ENCODE assay signal across 20 cellular contexts in the genomic region with DNA sequence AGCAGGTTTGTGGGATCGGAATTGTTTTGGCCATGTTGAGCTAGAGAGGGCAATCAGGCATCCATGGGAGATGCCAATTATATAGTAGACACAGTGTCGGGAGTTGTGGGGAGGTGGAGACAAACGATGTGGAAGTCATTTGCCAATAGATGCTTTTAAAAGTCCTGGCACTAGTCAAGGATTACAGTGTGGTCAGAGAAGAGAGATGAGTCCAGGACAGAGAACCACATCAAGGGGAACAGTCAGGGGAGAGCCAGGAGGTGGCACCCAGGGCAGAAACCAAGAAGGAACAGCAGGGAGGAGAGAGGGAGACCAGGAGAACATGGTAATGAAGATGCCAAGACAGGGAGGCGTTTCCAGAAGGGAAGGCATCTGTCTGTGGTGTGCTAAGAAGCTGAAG.
A peak's percentile ranks its signal among the peaks of the same experiment; 100 is the strongest.
DNase-seq lines count a peak whose midpoint lies in the region; ATAC-seq, FAIRE-seq and TF ChIP-seq lines count a peak whose summit lies in the region.
"Had no signal": no experiment of that assay in that cellular context is flagged by ENCODE, and none has a peak within 500 bp of the region (broad histone marks: within the 10 kb centered on the region; RNA-seq: fewer than 3 reads in every experiment).

No MANE protein-coding gene starts in this region.

- no peaks in the 10 kb centered on the region for H3K4me1 ChIP-seq in sigmoid colon

- no peak for ATAC-seq in activated T-cell treated with anti-CD3 and anti-CD28 coated beads, Interleukin-2, amount 50 U/mL, for 72 hours (replicated peaks in 1 of 2)
- ATAC-seq: GM23338, HepG2 had no signal

- FAIRE-seq in HTR-8/SVneo (lab: Jason Lieb, UNC) (peak; percentile 63), urothelium cell line (lab: Jason Lieb, UNC) (no peak)
- FAIRE-seq: G401.6, GM18507, HepG2 had no signal

- no peak for TF ChIP-seq POLR2A in sigmoid colon (IDR thresholded peaks at IDR 0.05)

- H3K36me3 ChIP-seq in sigmoid colon: no peaks in the 10 kb centered on the region

- no peak overlapping the region for H3K4me3 ChIP-seq in sigmoid colon
- H3K4me3 ChIP-seq: GM23338 had no signal

- 75 to 84% methylated on average over 4 of the region's 4 CpGs for WGBS in sigmoid colon, 2 donors

- H3K9me3 Mint-ChIP-seq in dendritic cell treated with granulocyte-macrophage colony-stimulating factor and Interleukin-4, amounts not matched to agents 40 ng/mL and 50 ng/mL, for 4 days: peaks cover 19% of the 10 kb centered on the region
- peaks cover 22% of the 10 kb centered on the region for H3K9me3 Mint-ChIP-seq in nephron progenitor cell
- peaks cover 3 to 12% of the 10 kb centered on the region in 2 donors for H3K9me3 Mint-ChIP-seq in activated T-cell treated with anti-CD3 and anti-CD28 coated beads, Interleukin-2, amount 50 U/mL, for 72 hours

- no peak for TF ChIP-seq EP300 in sigmoid colon (IDR thresholded peaks at IDR 0.05)

- peaks cover 0 to 3% (median 0%) of the 10 kb centered on the region in 4 donors for H3K9me3 ChIP-seq in sigmoid colon

- intact Hi-C loops in dendritic cell treated with granulocyte-macrophage colony-stimulating factor and Interleukin-4, amounts not matched to agents 40 ng/mL and 50 ng/mL, for 4 days (cut with micrococcal nuclease): no loop called here
- intact Hi-C loops in sigmoid colon (cut with DNase I): no loop called here

- DNase-seq in HTR-8/SVneo (ENCODE audit: insufficient read length, low spot score): no peak
- DNase-seq in nephron progenitor cell: no peak
- no peak for DNase-seq in activated T-cell treated with anti-CD3 and anti-CD28 coated beads, Interleukin-2, amount 50 U/mL, for 72 hours
- no peak for DNase-seq in urothelium cell line (ENCODE audit: low spot score)
- DNase-seq in OCI-M1 (lab: John Stamatoyannopoulos, UW): no peak
- DNase-seq in sigmoid colon: no peak
- DNase-seq: ACHN, AML-193, DND-41, NCI-H1092, NCI-H146, NCI-H2081 treated with DMSO at 0.1 percent for 48 hours, NCI-H510A, NCI-H774 had no signal

- H3K4me3 Mint-ChIP-seq in dendritic cell treated with granulocyte-macrophage colony-stimulating factor and Interleukin-4, amounts not matched to agents 40 ng/mL and 50 ng/mL, for 4 days: no peak overlapping the region
- no peak overlapping the region for H3K4me3 Mint-ChIP-seq in nephron progenitor cell
- no peak overlapping the region for H3K4me3 Mint-ChIP-seq in activated T-cell treated with anti-CD3 and anti-CD28 coated beads, Interleukin-2, amount 50 U/mL, for 72 hours
- H3K4me3 Mint-ChIP-seq: GM23338 had no signal

- H3K27me3 ChIP-seq in sigmoid colon: peaks cover 0 to 7% (median 0%) of the 10 kb centered on the region in 3 donors

- H3K36me3 Mint-ChIP-seq in dendritic cell treated with granulocyte-macrophage colony-stimulating factor and Interleukin-4, amounts not matched to agents 40 ng/mL and 50 ng/mL, for 4 days (ENCODE audit: low read depth): peaks cover 14% of the 10 kb centered on the region
- peaks cover 13% of the 10 kb centered on the region for H3K36me3 Mint-ChIP-seq in nephron progenitor cell (ENCODE audit: low read depth)
- peaks cover 3 to 8% of the 10 kb centered on the region in 2 donors for H3K36me3 Mint-ChIP-seq in activated T-cell treated with anti-CD3 and anti-CD28 coated beads, Interleukin-2, amount 50 U/mL, for 72 hours (ENCODE audit: insufficient read depth in 2 of 2)

- H3K27ac Mint-ChIP-seq in dendritic cell treated with granulocyte-macrophage colony-stimulating factor and Interleukin-4, amounts not matched to agents 40 ng/mL and 50 ng/mL, for 4 days: peak overlapping the region; percentile 91
- H3K27ac Mint-ChIP-seq in nephron progenitor cell: peak overlapping the region; percentile 0
- H3K27ac Mint-ChIP-seq in activated T-cell treated with anti-CD3 and anti-CD28 coated beads, Interleukin-2, amount 50 U/mL, for 72 hours: no peak overlapping the region
- H3K27ac Mint-ChIP-seq: GM23338 had no signal

- H3K4me1 Mint-ChIP-seq in dendritic cell treated with granulocyte-macrophage colony-stimulating factor and Interleukin-4, amounts not matched to agents 40 ng/mL and 50 ng/mL, for 4 days (ENCODE audit: low read depth): peaks cover 27% of the 10 kb centered on the region
- peaks cover 29% of the 10 kb centered on the region for H3K4me1 Mint-ChIP-seq in nephron progenitor cell
- peaks cover 22% of the 10 kb centered on the region for H3K4me1 Mint-ChIP-seq in activated T-cell treated with anti-CD3 and anti-CD28 coated beads, Interleukin-2, amount 50 U/mL, for 72 hours (ENCODE audit: low read depth)

- no peak overlapping the region for H3K27ac ChIP-seq in sigmoid colon
- H3K27ac ChIP-seq: KMS-11 had no signal

- no peak for TF ChIP-seq CTCF in nephron progenitor cell (IDR thresholded peaks at IDR 0.05)
- no peak for TF ChIP-seq CTCF in sigmoid colon (IDR thresholded peaks at IDR 0.05)

- no peaks in the 10 kb centered on the region for H3K27me3 Mint-ChIP-seq in dendritic cell treated with granulocyte-macrophage colony-stimulating factor and Interleukin-4, amounts not matched to agents 40 ng/mL and 50 ng/mL, for 4 days
- peaks cover 7% of the 10 kb centered on the region for H3K27me3 Mint-ChIP-seq in nephron progenitor cell (ENCODE audit: low read depth, poor library complexity)
- no peaks in the 10 kb centered on the region for H3K27me3 Mint-ChIP-seq in activated T-cell treated with anti-CD3 and anti-CD28 coated beads, Interleukin-2, amount 50 U/mL, for 72 hours (ENCODE audit: low read depth)
